In the genomic region with DNA sequence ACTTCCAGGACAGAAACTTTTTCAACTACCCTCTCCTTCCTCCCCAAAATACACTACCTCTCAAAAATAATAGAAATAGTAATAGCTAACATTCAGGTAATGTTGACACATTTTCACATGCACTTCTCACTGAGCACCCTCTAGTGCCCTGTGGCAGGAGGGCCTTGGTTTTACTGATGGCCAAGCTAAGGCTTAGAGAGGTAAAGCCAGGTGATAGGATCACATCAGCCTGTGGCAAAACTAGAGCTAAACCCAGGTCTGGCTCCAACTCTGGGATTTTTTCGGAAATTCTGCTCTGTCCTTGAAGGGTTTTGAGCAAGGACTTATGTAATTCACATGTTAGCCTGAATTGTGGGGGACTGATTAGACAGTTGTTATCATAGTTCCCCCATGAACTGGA, we compare ENCODE assay signal across 10 cellular contexts. TPM values are rescaled to one million over a fixed set of nuclear protein-coding genes. Genes with fewer than 3 reads are reported as not detected.
DNase-seq lines count a peak whose midpoint lies in the region; ATAC-seq and TF ChIP-seq lines count a peak whose summit lies in the region.
"Had no signal": no experiment of that assay in that cellular context is flagged by ENCODE, and none has a peak within 500 bp of the region (broad histone marks: within the 10 kb centered on the region; RNA-seq: fewer than 3 reads in every experiment).

No MANE protein-coding gene starts in this region.

- DNase-seq in G401 (ENCODE audit: low spot score) = peak; percentile 29
- peak; percentile 18 for DNase-seq in NAMALWA (ENCODE audit: low spot score)
- no peak for DNase-seq in mammary epithelial cell
- no peak for DNase-seq in neuronal stem cell (ENCODE audit: low spot score)
- no peak for DNase-seq in NCI-H128 (lab: John Stamatoyannopoulos, UW; ENCODE audit: unreplicated experiment)
- no peak for DNase-seq in A673 (ENCODE audit: low spot score)
- DNase-seq: mucosa of descending colon had no signal

- peaks cover 36% of the 10 kb centered on the region for H3K79me2 ChIP-seq in mammary epithelial cell (ENCODE audit: insufficient read depth, low read length)

- no peak overlapping the region for H4K8ac ChIP-seq in neuronal stem cell (ENCODE audit: low read depth, low read length)

- in situ Hi-C loops in G401 (cut with HindIII; ENCODE audit: low sequenced_read_pairs) (no loop called here), mammary epithelial cell (cut with MboI; ENCODE audit: low sequenced_read_pairs in 2 of 2) (no loop called here)

- H3K36me3 ChIP-seq in mammary epithelial cell (ENCODE audit: insufficient read depth, low read length) = peaks cover 3% of the 10 kb centered on the region
- peaks cover 8 to 19% of the 10 kb centered on the region in 2 donors for H3K36me3 ChIP-seq in neuronal stem cell (replicated peaks in 1 of 2; ENCODE audit: control insufficient read depth in 2 of 2, insufficient read depth in 2 of 2, low read length in 2 of 2)
- peaks cover 16% of the 10 kb centered on the region for H3K36me3 ChIP-seq in A673 (ENCODE audit: insufficient read depth, low read length, poor library complexity, severe bottlenecking)

- CTCF ChIA-PET in mammary epithelial cell (lab: Charles Lee; ENCODE audit: low non-redundant PET) (interaction anchor here (0.7 to 0.8 kb wide), 2 partner anchors 10 to 238 kb away, joined by 6 to 7 read pairs; no protein-coding TSS in a partner anchor), A673 (lab: Charles Lee) (no interaction called here)

- H3K18ac ChIP-seq in neuronal stem cell (ENCODE audit: low read length) = no peak overlapping the region

- POLR2A ChIA-PET in A673 (lab: Charles Lee; ENCODE audit: low non-redundant PET) = interaction anchor here (0.6 kb wide), 1 partner anchor 627 kb away, joined by 3 read pairs; no protein-coding TSS in a partner anchor

- no peak overlapping the region for H4K91ac ChIP-seq in neuronal stem cell (ENCODE audit: low read depth, low read length, poor library complexity)

- H3K23ac ChIP-seq in neuronal stem cell (ENCODE audit: low read depth, low read length, poor library complexity) = no peak overlapping the region

- H3K4ac ChIP-seq in neuronal stem cell (ENCODE audit: low read length) = no peak overlapping the region

- H3K9me3 ChIP-seq in mammary epithelial cell (replicated peaks; ENCODE audit: insufficient read depth, low read length) = no peaks in the 10 kb centered on the region
- peaks cover 0 to 2% of the 10 kb centered on the region in 2 donors for H3K9me3 ChIP-seq in neuronal stem cell (replicated peaks in 1 of 2; ENCODE audit: control insufficient read depth in 2 of 2, insufficient read depth in 1 of 2, low read depth in 1 of 2, low read length in 2 of 2)
- no peaks in the 10 kb centered on the region for H3K9me3 ChIP-seq in A673 (ENCODE audit: low read depth, low read length, poor library complexity, severe bottlenecking)
- H3K9me3 ChIP-seq: mucosa of descending colon had no signal

- no peak overlapping the region for H2BK15ac ChIP-seq in neuronal stem cell (ENCODE audit: low read length)

- H2AFZ ChIP-seq in mammary epithelial cell (ENCODE audit: low read depth, low read length) (peak overlapping the region; percentile 99), neuronal stem cell (ENCODE audit: low read length) (peak overlapping the region; percentile 83)

- H3K27ac ChIP-seq in mammary epithelial cell (ENCODE audit: insufficient read depth, low read depth, low read length) (no peak overlapping the region), neuronal stem cell (replicated peaks; ENCODE audit: low read length) (no peak overlapping the region), A673 (ENCODE audit: low read depth, low read length, poor library complexity, severe bottlenecking) (no peak overlapping the region)
- H3K27ac ChIP-seq: cardiac muscle cell had no signal

- WGBS in mammary epithelial cell (ENCODE audit: low coverage, missing lambda C conversion rate) = 60% methylated on average over 1 of the region's 1 CpG
- no CpG with 5 or more reads among the region's 1 CpG for WGBS in neuronal stem cell (ENCODE audit: extremely low coverage in 2 of 2, insufficient read length in 2 of 2, insufficient replicate concordance in 1 of 2), 2 donors

- H3K4me1 ChIP-seq in mammary epithelial cell (ENCODE audit: insufficient read depth, low read length) = peaks cover 12% of the 10 kb centered on the region
- peaks cover 2 to 3% of the 10 kb centered on the region in 2 donors for H3K4me1 ChIP-seq in neuronal stem cell (ENCODE audit: control insufficient read depth in 2 of 2, insufficient read depth in 1 of 2, low read depth in 1 of 2, low read length in 2 of 2)
- no peaks in the 10 kb centered on the region for H3K4me1 ChIP-seq in A673 (ENCODE audit: insufficient read depth, low read length, poor library complexity, severe bottlenecking)

- BruUV-seq in mammary epithelial cell (replicated peaks; lab: Mats Ljungman, UMichigan) (no TSS peak), A673 (replicated peaks; lab: Mats Ljungman, UMichigan) (no TSS peak)

- H3K4me2 ChIP-seq in mammary epithelial cell (ENCODE audit: insufficient read depth, low read depth, low read length) = no peak overlapping the region
- H3K4me2 ChIP-seq in neuronal stem cell (ENCODE audit: insufficient read depth, low read length, poor library complexity, severe bottlenecking) = no peak overlapping the region

- no peak overlapping the region for H2AK5ac ChIP-seq in neuronal stem cell (ENCODE audit: low read depth, low read length)

- H3K27me3 ChIP-seq in mammary epithelial cell (ENCODE audit: insufficient read depth, low read length) (peaks cover 3% of the 10 kb centered on the region), neuronal stem cell (ENCODE audit: control insufficient read depth in 3 of 3, insufficient read depth in 3 of 3, low read depth in 1 of 3, low read length in 3 of 3) (peaks cover 0 to 30% (median 9%) of the 10 kb centered on the region in 3 experiments), A673 (replicated peaks; ENCODE audit: insufficient read depth, low read depth, low read length, poor library complexity) (peaks cover 1% of the 10 kb centered on the region)
- H3K27me3 ChIP-seq: cardiac muscle cell had no signal

- H2BK5ac ChIP-seq in neuronal stem cell (ENCODE audit: low read length) = no peak overlapping the region

- H3K9ac ChIP-seq in mammary epithelial cell (ENCODE audit: insufficient read depth, low read length) (no peak overlapping the region), neuronal stem cell (ENCODE audit: low read depth, low read length, poor library complexity) (no peak overlapping the region)

- dilution Hi-C loops in mammary epithelial cell (cut with HindIII; ENCODE audit: low sequenced_read_pairs) = no loop called here

- intact Hi-C loops in mammary epithelial cell (cut with micrococcal nuclease) (no loop called here), A673 (cut with micrococcal nuclease; ENCODE audit: unreplicated experiment) (no loop called here)

- H2BK120ac ChIP-seq in neuronal stem cell (ENCODE audit: low read depth, low read length) = no peak overlapping the region

- H3K4me3 ChIP-seq in mammary epithelial cell (replicated peaks in 1 of 3; ENCODE audit: insufficient read depth in 1 of 3, low read depth in 2 of 3, low read length in 3 of 3) (no peak overlapping the region), neuronal stem cell (ENCODE audit: low read length in 2 of 2) (no peak overlapping the region), A673 (ENCODE audit: low read depth, low read length, poor library complexity, severe bottlenecking) (no peak overlapping the region)
- H3K4me3 ChIP-seq: mucosa of descending colon had no signal

- H2BK12ac ChIP-seq in neuronal stem cell (ENCODE audit: low read length) = no peak overlapping the region

- no peak overlapping the region for H3K14ac ChIP-seq in neuronal stem cell (ENCODE audit: low read length)

- H4K20me1 ChIP-seq in mammary epithelial cell (ENCODE audit: insufficient read depth, low read length) = no peaks in the 10 kb centered on the region

- TF ChIP-seq CTCF in mammary epithelial cell (conservative IDR thresholded peaks at IDR 0.05 in 1 of 2, IDR thresholded peaks at IDR 0.05 in 1 of 2; ENCODE audit: extremely low read depth in 1 of 2, insufficient read depth in 1 of 2, low read depth in 1 of 2, low read length in 2 of 2) (peak; percentile 23 to 32), A673 (conservative IDR thresholded peaks at IDR 0.05; ENCODE audit: low read depth, low read length) (no peak)

- no peak for ATAC-seq in HG02571 (IDR thresholded peaks at IDR 0.05; ENCODE audit: unreplicated experiment)
- ATAC-seq in HG02870 (IDR thresholded peaks at IDR 0.05; ENCODE audit: unreplicated experiment) = no peak

- peaks cover 4% of the 10 kb centered on the region for H3K79me1 ChIP-seq in neuronal stem cell (ENCODE audit: low read depth, low read length)

RNA-seq across cellular contexts. Expression of gene TAMM41, which starts 0.9 kb away (rescaled TPM):
- 2.2 and 3.7 TPM in 2 replicates for total RNA-seq in G401 (2014; rRNA removed; shearing (Covaris generic))
- 10 to 100 TPM; 10.3 to 26.4 TPM for total RNA-seq in mammary epithelial cell
- 14.6 TPM for polyA plus RNA-seq in mammary epithelial cell
- 19.2 TPM for polyA minus RNA-seq in mammary epithelial cell
- polyA plus RNA-seq in neuronal stem cell (2013, experiment 1 of 2) = 24.9 TPM
- 26.9 TPM for polyA plus RNA-seq in neuronal stem cell (2013, experiment 2 of 2)
- total RNA-seq in A673 (2021) = 25.3 and 28.5 TPM in 2 replicates

Comparison
In these comparisons a context has a peak if more than half of its experiments do, and no peak if none do; other contexts are left out.
1. DNase-seq: peak in G401 (single experiment) and NAMALWA (single experiment); none in mammary epithelial cell (single experiment), neuronal stem cell (single experiment), NCI-H128 (single experiment) and A673 (single experiment).